Comparison of ENCODE assay signal across 14 cellular contexts in genomic region chr9:133861103-133861502, GRCh38.
"Had no signal": no experiment of that assay in that cellular context is flagged by ENCODE, and none has a peak within 500 bp of the region (broad histone marks: within the 10 kb centered on the region; RNA-seq: fewer than 3 reads in every experiment).

No MANE protein-coding gene starts in this region.

- H3K36me3 ChIP-seq: cardiac muscle cell, colonic mucosa, thoracic aorta had no signal

- H2AFZ ChIP-seq: parathyroid adenoma had no signal

- H3K27ac ChIP-seq: cardiac muscle cell, colonic mucosa, parathyroid adenoma, stomach, thoracic aorta had no signal

- H3K79me2 ChIP-seq: parathyroid adenoma had no signal

- H3K9ac ChIP-seq: parathyroid adenoma had no signal

- H3K9me3 Mint-ChIP-seq: activated CD4-positive, alpha-beta T cell treated with anti-CD3 and anti-CD28 coated beads, Interleukin-2, amount 10 ng/mL, durations not matched to agents 24 days and 14 days had no signal

- DNase-seq: activated CD4-positive, alpha-beta T cell treated with anti-CD3 and anti-CD28 coated beads, Interleukin-2, amount 10 ng/mL, durations not matched to agents 24 days and 14 days; activated CD8-positive, alpha-beta memory T cell treated with anti-CD3 and anti-CD28 coated beads for 24 hours; activated naive CD4-positive, alpha-beta T cell treated with Interleukin-2 at 50 U/mL for 16 hours; activated naive CD8-positive, alpha-beta T cell treated with anti-CD3 and anti-CD28 coated beads, Interleukin-2, amount 50 U/mL, for 24 hours; colonic mucosa; kidney; stimulated activated CD4-positive, alpha-beta T cell treated with anti-CD3 and anti-CD28 coated beads, Interleukin-15, amount 100 ng/mL, for 24 hours; stimulated activated CD4-positive, alpha-beta T cell treated with anti-CD3 and anti-CD28 coated beads, Interleukin-4, amount 100 ng/mL, for 24 hours; stomach; T1000 had no signal

- H3K4me1 ChIP-seq: colonic mucosa, parathyroid adenoma had no signal

- H3K4me3 ChIP-seq: cardiac muscle cell, colonic mucosa, stomach, thoracic aorta had no signal

- H3K27ac Mint-ChIP-seq: activated CD4-positive, alpha-beta T cell treated with anti-CD3 and anti-CD28 coated beads, Interleukin-2, amount 10 ng/mL, durations not matched to agents 24 days and 14 days; activated naive CD8-positive, alpha-beta T cell treated with anti-CD3 and anti-CD28 coated beads, Interleukin-2, amount 50 U/mL, for 24 hours had no signal

- H3K9me3 ChIP-seq: colonic mucosa, stomach, thoracic aorta had no signal

- H3K27me3 ChIP-seq: cardiac muscle cell, colonic mucosa, stomach had no signal

- H3K4me3 Mint-ChIP-seq: activated CD4-positive, alpha-beta T cell treated with anti-CD3 and anti-CD28 coated beads, Interleukin-2, amount 10 ng/mL, durations not matched to agents 24 days and 14 days; activated naive CD8-positive, alpha-beta T cell treated with anti-CD3 and anti-CD28 coated beads, Interleukin-2, amount 50 U/mL, for 24 hours; WTC11 had no signal

- H3K4me1 Mint-ChIP-seq: activated CD4-positive, alpha-beta T cell treated with anti-CD3 and anti-CD28 coated beads, Interleukin-2, amount 10 ng/mL, durations not matched to agents 24 days and 14 days; activated naive CD8-positive, alpha-beta T cell treated with anti-CD3 and anti-CD28 coated beads, Interleukin-2, amount 50 U/mL, for 24 hours had no signal
